ENCODE assay signal across 7 cellular contexts in genomic region chr7:154679689-154680088, GRCh38.
"Had no signal": no experiment of that assay in that cellular context is flagged by ENCODE, and none has a peak within 500 bp of the region (broad histone marks: within the 10 kb centered on the region; RNA-seq: fewer than 3 reads in every experiment).

No MANE protein-coding gene starts in this region.

- FAIRE-seq: HTR-8/SVneo had no signal

- H2AFZ ChIP-seq: GM23248 had no signal

- H3K27ac ChIP-seq: GM23248 had no signal

- DNase-seq: GM23248, GOT3, H9, HCEC 1CT, IMR-90, KBM-7 had no signal

- H3K9ac ChIP-seq: GM23248 had no signal

- H3K4me3 ChIP-seq: GM23248 had no signal
